In genomic region chr3:58471025-58471887, GRCh38 we compare ENCODE assay signal across 8 cellular contexts. TPM values are rescaled to one million over a fixed set of nuclear protein-coding genes. Genes with fewer than 3 reads are reported as not detected.
DNase-seq lines count a peak whose midpoint lies in the region; ATAC-seq and TF ChIP-seq lines count a peak whose summit lies in the region.

No MANE protein-coding gene starts in this region.

- H3K36me3 ChIP-seq in esophagus (ENCODE audit: control insufficient read depth in 2 of 2, insufficient read depth in 2 of 2, low read length in 1 of 2): no peaks in the 10 kb centered on the region

- no peak for ATAC-seq in GM19397 (IDR thresholded peaks at IDR 0.05; ENCODE audit: unreplicated experiment)

- no peak for TF ChIP-seq POLR2A in erythroblast (IDR thresholded peaks at IDR 0.05; ENCODE audit: low read length)

- H3K27ac ChIP-seq in esophagus (ENCODE audit: low read depth in 2 of 2, low read length in 1 of 2): peak overlapping the region; percentile 80 to 91

- H3K27me3 ChIP-seq in esophagus (ENCODE audit: control insufficient read depth in 1 of 2, insufficient read depth in 2 of 2, low read length in 2 of 2): no peaks in the 10 kb centered on the region

- no peak overlapping the region for H3K4me3 ChIP-seq in esophagus (ENCODE audit: low read depth in 1 of 2, low read length in 2 of 2)

- DNase-seq in activated CD4-positive, alpha-beta T cell treated with anti-CD3 and anti-CD28 coated beads for 48 hours: peak; percentile 73
- no peak for DNase-seq in activated CD4-positive, alpha-beta T cell treated with anti-CD3 and anti-CD28 coated beads for 1 hour
- DNase-seq in NCI-H2081 treated with DMSO at 0.1 percent for 48 hours (lab: John Stamatoyannopoulos, UW) (peak; percentile 71), non-pigmented ciliary epithelial cell (ENCODE audit: low read depth) (peak; percentile 78), erythroblast (lab: John Stamatoyannopoulos, UW) (no peak)
- peak; percentile 36 to 56 for DNase-seq in activated CD4-positive, alpha-beta T cell treated with anti-CD3 and anti-CD28 coated beads, Interleukin-2, amount 50 U/mL, for 48 hours

- peaks cover 0 to 10% of the 10 kb centered on the region in 2 donors for H3K4me1 ChIP-seq in esophagus (ENCODE audit: control insufficient read depth in 2 of 2, insufficient read depth in 2 of 2, low read length in 1 of 2)

- peaks cover 0 to 2% of the 10 kb centered on the region in 2 donors for H3K9me3 ChIP-seq in esophagus (ENCODE audit: control insufficient read depth in 2 of 2, insufficient read depth in 1 of 2, low read depth in 1 of 2, low read length in 1 of 2)

- 35 to 41% methylated on average over 10 of the region's 10 CpGs for WGBS in esophagus, 2 donors

RNA-seq across cellular contexts. Expression of gene KCTD6, which starts 20.6 kb away (rescaled TPM):
- 10 to 100 TPM in 1 of 2 donors, 1 to 10 TPM in 1; 9.2 to 11.2 TPM for polyA plus RNA-seq in esophagus

RNA-seq across cellular contexts. Expression of gene PDHB, which starts 37.6 kb away (rescaled TPM):
- polyA plus RNA-seq in esophagus: 10 to 100 TPM; 59.0 to 82.0 TPM

Comparison
In these comparisons a context has a peak if more than half of its experiments do, and no peak if none do; other contexts are left out.
1. DNase-seq: peak in activated CD4-positive, alpha-beta T cell treated with anti-CD3 and anti-CD28 coated beads for 48 hours (single experiment), NCI-H2081 treated with DMSO at 0.1 percent for 48 hours (single experiment), activated CD4-positive, alpha-beta T cell treated with anti-CD3 and anti-CD28 coated beads, Interleukin-2, amount 50 U/mL, for 48 hours (2 of 2) and non-pigmented ciliary epithelial cell (single experiment); none in activated CD4-positive, alpha-beta T cell treated with anti-CD3 and anti-CD28 coated beads for 1 hour (single experiment) and erythroblast (0 of 2).